Comparison of ENCODE assay signal across 19 cellular contexts in genomic region chr11:14036495-14036894, GRCh38.
DNase-seq lines count a peak whose midpoint lies in the region; ATAC-seq, FAIRE-seq and TF ChIP-seq lines count a peak whose summit lies in the region.
"Had no signal": no experiment of that assay in that cellular context is flagged by ENCODE, and none has a peak within 500 bp of the region (broad histone marks: within the 10 kb centered on the region; RNA-seq: fewer than 3 reads in every experiment).

No MANE protein-coding gene starts in this region.

- H3K9me3 ChIP-seq in RWPE2 (ENCODE audit: severe bottlenecking) = no peaks in the 10 kb centered on the region
- H3K9me3 ChIP-seq in aorta (ENCODE audit: control insufficient read depth, low read length) = no peaks in the 10 kb centered on the region
- H3K9me3 ChIP-seq: Caco-2 had no signal

- 63 to 84% methylated on average over 3 of the region's 3 CpGs for WGBS in aorta, 2 donors

- FAIRE-seq in H54 (lab: Jason Lieb, UNC) = no peak
- FAIRE-seq: A204.1, D721Med, G401.6, GM12891, HepG2 had no signal

- no peak overlapping the region for H3K4me3 ChIP-seq in RWPE2 (ENCODE audit: severe bottlenecking)
- H3K4me3 ChIP-seq in fibroblast of mammary gland (ENCODE audit: control insufficient read depth, low read depth, low read length) = no peak overlapping the region
- no peak overlapping the region for H3K4me3 ChIP-seq in aorta (ENCODE audit: low read length in 2 of 2)
- H3K4me3 ChIP-seq: GM23248 had no signal

- TF ChIP-seq POLR2A in H54 (IDR thresholded peaks at IDR 0.05; ENCODE audit: low read depth, low read length) = no peak

- TF ChIP-seq CTCF in RWPE2 (IDR thresholded peaks at IDR 0.05; ENCODE audit: poor library complexity, severe bottlenecking) (no peak), fibroblast of mammary gland (conservative IDR thresholded peaks at IDR 0.05; ENCODE audit: control insufficient read depth, insufficient read depth, low read depth, low read length) (no peak)

- H3K27me3 ChIP-seq in RWPE2 (ENCODE audit: insufficient read depth, poor library complexity, severe bottlenecking) (peaks cover 4% of the 10 kb centered on the region), aorta (ENCODE audit: control insufficient read depth in 1 of 2, insufficient read depth in 2 of 2, low read length in 1 of 2) (no peaks in the 10 kb centered on the region)

- H3K36me3 ChIP-seq in RWPE2 (ENCODE audit: low read depth) (no peaks in the 10 kb centered on the region), aorta (ENCODE audit: control insufficient read depth in 1 of 2, insufficient read depth in 2 of 2, low read length in 1 of 2) (no peaks in the 10 kb centered on the region)

- intact Hi-C loops in left colon (cut with DNase I, micrococcal nuclease) (no loop called here), aorta (cut with DNase I) (no loop called here)

- H3K4me1 ChIP-seq in RWPE2 (ENCODE audit: insufficient read depth, poor library complexity, severe bottlenecking) (no peaks in the 10 kb centered on the region), aorta (ENCODE audit: control insufficient read depth in 1 of 2, insufficient read depth in 2 of 2, low read length in 2 of 2) (no peaks in the 10 kb centered on the region)

- DNase-seq in NCI-H69 (lab: John Stamatoyannopoulos, UW) (peak; percentile 21), RWPE2 (ENCODE audit: low spot score) (no peak), fibroblast of mammary gland (ENCODE audit: low read depth) (peak; percentile 21), left colon (no peak), aorta (no peak), medulla oblongata (ENCODE audit: extremely low spot score) (no peak), H54 (ENCODE audit: insufficient read length, low spot score) (no peak)
- DNase-seq: AML-193; Caco-2; CD4-positive, alpha-beta T cell; GM23248; HCEC 1CT had no signal

- ATAC-seq in RWPE2 (ENCODE audit: low read depth) = peak; percentile 59
- peak; percentile 82 for ATAC-seq in left colon
- no peak for ATAC-seq in HG03159 (IDR thresholded peaks at IDR 0.05; ENCODE audit: unreplicated experiment)
- ATAC-seq in aorta (ENCODE audit: low FRiP score) = no peak
- ATAC-seq: HepG2 had no signal

- H3K27ac ChIP-seq in RWPE2 (ENCODE audit: poor library complexity, severe bottlenecking) (no peak overlapping the region), aorta (ENCODE audit: low read depth in 1 of 2, low read length in 2 of 2) (no peak overlapping the region)
- H3K27ac ChIP-seq: C4-2B, GM23248 had no signal

Comparison
In these comparisons a context has a peak if more than half of its experiments do, and no peak if none do; other contexts are left out.
1. DNase-seq: peak in NCI-H69 (single experiment) and fibroblast of mammary gland (single experiment); none in RWPE2 (single experiment), left colon (0 of 2), aorta (0 of 2), medulla oblongata (single experiment) and H54 (single experiment).
2. ATAC-seq: peak in RWPE2 (single experiment) and left colon (single experiment); none in HG03159 (single experiment) and aorta (single experiment).